16 cellular contexts compared by ENCODE assay signal in genomic region chr15:33639968-33640367, GRCh38.
DNase-seq lines count a peak whose midpoint lies in the region; ATAC-seq and TF ChIP-seq lines count a peak whose summit lies in the region.
"Had no signal": no experiment of that assay in that cellular context is flagged by ENCODE, and none has a peak within 500 bp of the region (broad histone marks: within the 10 kb centered on the region; RNA-seq: fewer than 3 reads in every experiment).

No MANE protein-coding gene starts in this region.

- intact Hi-C loops in MCF 10A (cut with micrococcal nuclease) = no loop called here
- intact Hi-C loops in ovary (cut with DNase I) = loop anchor here in 1 of 4 donors (10.0 kb wide), 1 partner anchor 55 kb away; no protein-coding TSS in a partner anchor

- no peak for TF ChIP-seq RAD21 in neural cell (conservative IDR thresholded peaks at IDR 0.05)

- no peaks in the 10 kb centered on the region for H3K4me1 Mint-ChIP-seq in MCF 10A (ENCODE audit: insufficient read depth, unreplicated experiment)

- ATAC-seq in RWPE2 (ENCODE audit: low read depth) = peak; percentile 24; the same call in 1 of the 3 replicates
- ATAC-seq: esophagus mucosa had no signal

- no peak overlapping the region for H2AFZ ChIP-seq in neural cell (ENCODE audit: low read depth, low read length)
- H2AFZ ChIP-seq: parathyroid adenoma had no signal

- H3F3A ChIP-seq in neural cell (ENCODE audit: insufficient read depth, low read length, poor library complexity, severe bottlenecking) = no peaks in the 10 kb centered on the region

- TF ChIP-seq POLR2A in ovary (IDR thresholded peaks at IDR 0.05) = no peak

- H4K20me1 ChIP-seq in neural cell (ENCODE audit: insufficient read depth) = no peaks in the 10 kb centered on the region

- CTCF ChIA-PET in MCF 10A (lab: Yijun Ruan, JAX) = interaction anchor here (0.6 to 1.2 kb wide), 2 partner anchors 98 to 348 kb away, joined by 3 to 5 read pairs; no protein-coding TSS in a partner anchor

- no peaks in the 10 kb centered on the region for H3K79me2 ChIP-seq in neural cell (replicated peaks; ENCODE audit: insufficient read depth, low read length)
- H3K79me2 ChIP-seq: parathyroid adenoma had no signal

- H3K27ac ChIP-seq in RWPE2 (ENCODE audit: poor library complexity, severe bottlenecking) = no peak overlapping the region
- no peak overlapping the region for H3K27ac ChIP-seq in neural cell (ENCODE audit: low read length)
- H3K27ac ChIP-seq in ovary = no peak overlapping the region
- H3K27ac ChIP-seq: HL-60, parathyroid adenoma, SK-N-MC had no signal

- H3K9me3 ChIP-seq in RWPE2 (ENCODE audit: severe bottlenecking) (no peaks in the 10 kb centered on the region), neural cell (ENCODE audit: low read length) (no peaks in the 10 kb centered on the region), ovary (no peaks in the 10 kb centered on the region)

- TF ChIP-seq EP300 in neural cell (conservative IDR thresholded peaks at IDR 0.05; ENCODE audit: poor library complexity, severe bottlenecking) = peak; percentile 7
- no peak for TF ChIP-seq EP300 in ovary (IDR thresholded peaks at IDR 0.05)

- H3K4me3 Mint-ChIP-seq in MCF 10A (ENCODE audit: unreplicated experiment) = no peak overlapping the region
- H3K4me3 Mint-ChIP-seq: dendritic cell treated with granulocyte-macrophage colony-stimulating factor and Interleukin-4, amounts not matched to agents 40 ng/mL and 50 ng/mL, for 4 days had no signal

- H3K27me3 Mint-ChIP-seq in MCF 10A (ENCODE audit: insufficient read depth, unreplicated experiment) = peaks cover 89% of the 10 kb centered on the region

- H3K4me3 ChIP-seq in RWPE2 (ENCODE audit: severe bottlenecking) = no peak overlapping the region
- H3K4me3 ChIP-seq in neural cell (ENCODE audit: low read length) = no peak overlapping the region
- H3K4me3 ChIP-seq in ovary = no peak overlapping the region
- H3K4me3 ChIP-seq: SK-N-MC had no signal

- in situ Hi-C loops in G401 (cut with HindIII; ENCODE audit: low sequenced_read_pairs) = no loop called here

- no peaks in the 10 kb centered on the region for H3K36me3 Mint-ChIP-seq in MCF 10A (ENCODE audit: insufficient read depth, unreplicated experiment)

- H3K36me3 ChIP-seq in RWPE2 (ENCODE audit: low read depth) (no peaks in the 10 kb centered on the region), neural cell (ENCODE audit: insufficient read depth, low read length) (no peaks in the 10 kb centered on the region), ovary (no peaks in the 10 kb centered on the region)

- H3K4me2 ChIP-seq in neural cell (ENCODE audit: low read length) = no peak overlapping the region

- no peak overlapping the region for H3K9ac ChIP-seq in neural cell (ENCODE audit: low read length)
- H3K9ac ChIP-seq: parathyroid adenoma had no signal

- H3K27me3 ChIP-seq in RWPE2 (ENCODE audit: insufficient read depth, poor library complexity, severe bottlenecking) (peaks cover 74% of the 10 kb centered on the region), neural cell (ENCODE audit: insufficient read depth, low read depth, low read length) (no peaks in the 10 kb centered on the region), ovary (no peaks in the 10 kb centered on the region)

- POLR2A ChIA-PET in MCF 10A (lab: Yijun Ruan, JAX) = interaction anchor here (0.6 kb wide), 1 partner anchor 104 kb away, joined by 3 read pairs; no protein-coding TSS in a partner anchor

- H3K27ac Mint-ChIP-seq in MCF 10A (ENCODE audit: low read depth, unreplicated experiment) = no peak overlapping the region
- H3K27ac Mint-ChIP-seq: dendritic cell treated with granulocyte-macrophage colony-stimulating factor and Interleukin-4, amounts not matched to agents 40 ng/mL and 50 ng/mL, for 4 days had no signal

- TF ChIP-seq CTCF in RWPE2 (IDR thresholded peaks at IDR 0.05; ENCODE audit: poor library complexity, severe bottlenecking) (no peak), neural cell (IDR thresholded peaks at IDR 0.05; ENCODE audit: poor library complexity, severe bottlenecking) (no peak), MCF 10A (IDR thresholded peaks at IDR 0.05; ENCODE audit: unreplicated experiment) (no peak), ovary (IDR thresholded peaks at IDR 0.05) (no peak)

- no peaks in the 10 kb centered on the region for H3K9me2 ChIP-seq in neural cell (ENCODE audit: insufficient read depth, low read length)

- WGBS in ovary, 3 donors = 48 to 54% (median 50%) methylated on average over 6 of the region's 6 CpGs

- BruUV-seq in MCF 10A (replicated peaks; lab: Mats Ljungman, UMichigan) = no TSS peak

- H3K4me1 ChIP-seq in RWPE2 (ENCODE audit: insufficient read depth, poor library complexity, severe bottlenecking) (no peaks in the 10 kb centered on the region), ovary (ENCODE audit: insufficient read depth) (no peaks in the 10 kb centered on the region)
- H3K4me1 ChIP-seq: parathyroid adenoma had no signal

- peak; percentile 32 for DNase-seq in G401 (ENCODE audit: low spot score)
- DNase-seq in NCI-H128 (lab: John Stamatoyannopoulos, UW; ENCODE audit: unreplicated experiment) = peak; percentile 11
- DNase-seq in RWPE2 (ENCODE audit: low spot score) = no peak
- DNase-seq in MCF 10A (ENCODE audit: unreplicated experiment) = no peak
- DNase-seq in AG08395 (ENCODE audit: low spot score) = no peak
- no peak for DNase-seq in ovary
- DNase-seq: activated effector memory CD4-positive, alpha-beta T cell treated with anti-CD3 and anti-CD28 coated beads, Interleukin-2, amount 50 U/mL, for 16 hours; GDM1; head of caudate nucleus; NCI-H187 treated with DMSO at 0.1 percent for 48 hours had no signal

- H3K9me3 Mint-ChIP-seq in MCF 10A (ENCODE audit: unreplicated experiment) = no peaks in the 10 kb centered on the region
- H3K9me3 Mint-ChIP-seq: dendritic cell treated with granulocyte-macrophage colony-stimulating factor and Interleukin-4, amounts not matched to agents 40 ng/mL and 50 ng/mL, for 4 days had no signal

TF ChIP-seq in neural cell, 6 proteins besides CTCF, POLR2A, EP300 and RAD21:
- TF ChIP-seq MXI1 (conservative IDR thresholded peaks at IDR 0.05; ENCODE audit: poor library complexity, severe bottlenecking) = no peak
- no peak for TF ChIP-seq POLR2AphosphoS5 (IDR thresholded peaks at IDR 0.05)

Comparison
In these comparisons a context has a peak if more than half of its experiments do, and no peak if none do; other contexts are left out.
1. DNase-seq: peak in G401 (single experiment) and NCI-H128 (single experiment); none in RWPE2 (single experiment), MCF 10A (single experiment), AG08395 (single experiment) and ovary (0 of 5).